Comparison of ENCODE assay signal across 8 cellular contexts in the genomic region with DNA sequence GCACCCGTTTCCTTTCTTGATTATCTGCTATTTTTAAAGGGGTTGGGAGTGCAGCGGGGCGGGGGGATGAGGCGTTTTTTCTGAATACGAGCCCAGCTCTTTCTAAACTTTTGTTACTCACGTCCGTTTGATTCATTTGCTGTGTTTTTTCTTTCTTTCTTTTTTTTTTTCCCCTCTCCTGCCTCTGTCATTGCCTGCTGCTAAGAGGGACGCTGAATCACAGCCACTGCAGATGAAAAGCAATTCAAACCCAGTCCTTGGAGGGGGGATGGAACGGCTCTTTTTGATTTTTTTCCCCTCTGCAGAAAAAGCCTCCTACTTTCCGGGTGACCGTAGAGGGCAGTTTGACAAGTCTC. TPM values are rescaled to one million over a fixed set of nuclear protein-coding genes. Genes with fewer than 3 reads are reported as not detected.
DNase-seq lines count a peak whose midpoint lies in the region; ATAC-seq and TF ChIP-seq lines count a peak whose summit lies in the region.

No MANE protein-coding gene starts in this region.

- peak overlapping the region; percentile 69 for H3K4me3 ChIP-seq in WI38 (ENCODE audit: low read depth, low read length)

- H3K79me1 ChIP-seq in H9 (ENCODE audit: insufficient read depth, low read depth, low read length, poor library complexity, severe bottlenecking) = no peaks in the 10 kb centered on the region

- H3K36me3 Mint-ChIP-seq in H9 (ENCODE audit: insufficient read depth in 1 of 3, low read depth in 3 of 3) (peaks cover 3 to 11% (median 8%) of the 10 kb centered on the region in 3 experiments; a peak in 5 of 7 replicates), osteocyte (ENCODE audit: unreplicated experiment) (peaks cover 8% of the 10 kb centered on the region)

- no peak overlapping the region for H2BK15ac ChIP-seq in H9 (ENCODE audit: low read depth, low read length)

- H2AK5ac ChIP-seq in H9 (ENCODE audit: insufficient read length, low read length) = no peak overlapping the region

- peak; percentile 47 for DNase-seq in Ammon's horn (ENCODE audit: low spot score)
- DNase-seq in H9 = no peak
- DNase-seq in fibroblast of the conjunctiva (ENCODE audit: low read depth) = peak; percentile 59
- no peak for DNase-seq in osteocyte (ENCODE audit: extremely low spot score, unreplicated experiment)
- DNase-seq in AML-193 (lab: John Stamatoyannopoulos, UW) = no peak

- H3K27me3 Mint-ChIP-seq in H9 (ENCODE audit: low read depth) (no peaks in the 10 kb centered on the region), osteocyte (ENCODE audit: unreplicated experiment) (no peaks in the 10 kb centered on the region)

- peaks cover 17% of the 10 kb centered on the region for H3K23me2 ChIP-seq in H9 (ENCODE audit: insufficient read length, low read depth, low read length, poor library complexity, severe bottlenecking)

- WGBS in H9 (ENCODE audit: extremely low coverage, insufficient read length, low lambda C conversion rate) = no CpG with 5 or more reads among the region's 11 CpGs

- no peak overlapping the region for H2BK12ac ChIP-seq in H9 (ENCODE audit: insufficient read length, low read depth, low read length)

- H2AFZ ChIP-seq in H9 (ENCODE audit: low read length) = peak overlapping the region; percentile 57

- H2BK5ac ChIP-seq in H9 (ENCODE audit: insufficient read length, low read length) = no peak overlapping the region

- H3K9ac ChIP-seq in H9 (ENCODE audit: extremely low read depth, insufficient read length, low read length) = peak overlapping the region; percentile 67

- peak overlapping the region; percentile 47; the same call in 1 of the 2 replicates for H3K14ac ChIP-seq in H9 (ENCODE audit: insufficient read depth, low read length)

- no peak overlapping the region for H3K23ac ChIP-seq in H9 (ENCODE audit: insufficient read length, low read depth, low read length)

- no peak overlapping the region for H3T11ph ChIP-seq in H9 (ENCODE audit: low read length)

- no peak overlapping the region for H4K5ac ChIP-seq in H9 (ENCODE audit: insufficient read length, low read depth, low read length)

- peak overlapping the region; percentile 62 for H3K18ac ChIP-seq in H9 (ENCODE audit: insufficient read length, low read depth, low read length)

- H3K27ac ChIP-seq in H9 (ENCODE audit: insufficient read length, low read depth, low read length) = no peak overlapping the region

- no peak overlapping the region for H2BK120ac ChIP-seq in H9 (ENCODE audit: low read depth, low read length, poor library complexity, severe bottlenecking)

- peak overlapping the region; percentile 85 for H3K4me2 ChIP-seq in H9 (ENCODE audit: insufficient read depth, insufficient read length, low read length)

- H3K4me1 ChIP-seq in H9 (ENCODE audit: insufficient read depth, low read length) = no peaks in the 10 kb centered on the region

- H3K79me2 ChIP-seq in H9 (ENCODE audit: insufficient read depth, low read length) = peaks cover 12% of the 10 kb centered on the region

- H3K4me1 Mint-ChIP-seq in H9 (peaks cover 24 to 27% of the 10 kb centered on the region in 2 experiments), osteocyte (ENCODE audit: unreplicated experiment) (peaks cover 33% of the 10 kb centered on the region)

- H3K4ac ChIP-seq in H9 (ENCODE audit: low read depth, low read length) = no peak overlapping the region; the same call in 1 of the 2 replicates

- H3K9me3 ChIP-seq in H9 (ENCODE audit: control insufficient read depth, low read depth, low read length) = no peaks in the 10 kb centered on the region

- no peak overlapping the region for H4K8ac ChIP-seq in H9 (replicated peaks; ENCODE audit: insufficient read length, low read depth, low read length)

- H4K91ac ChIP-seq in H9 (ENCODE audit: insufficient read length, low read depth, low read length) = no peak overlapping the region

- H3K27ac Mint-ChIP-seq in H9 = peak overlapping the region; percentile 90 to 96 (median 91)
- H3K27ac Mint-ChIP-seq in osteocyte (ENCODE audit: unreplicated experiment) = peak overlapping the region; percentile 86

- H3K27me3 ChIP-seq in H9 (ENCODE audit: insufficient read depth, low read length) = no peaks in the 10 kb centered on the region

- no peak overlapping the region for H2BK20ac ChIP-seq in H9 (ENCODE audit: low read depth, low read length, poor library complexity, severe bottlenecking)

- ATAC-seq in GM18909 (IDR thresholded peaks at IDR 0.05; ENCODE audit: poor library complexity, unreplicated experiment) (no peak), GM21528 (IDR thresholded peaks at IDR 0.05; ENCODE audit: low FRiP score, unreplicated experiment) (no peak)

- H4K20me1 ChIP-seq in H9 (ENCODE audit: control insufficient read depth, insufficient read depth, insufficient read length) = no peaks in the 10 kb centered on the region

- peak overlapping the region; percentile 78 to 87 for H3K4me3 Mint-ChIP-seq in H9
- H3K4me3 Mint-ChIP-seq in osteocyte (ENCODE audit: unreplicated experiment) = peak overlapping the region; percentile 78

- H3K9me3 Mint-ChIP-seq in H9 (no peaks in the 10 kb centered on the region; a peak in 1 of 5 replicates), osteocyte (ENCODE audit: unreplicated experiment) (no peaks in the 10 kb centered on the region)

- H3K56ac ChIP-seq in H9 (ENCODE audit: insufficient read length, low read depth, low read length) = no peak overlapping the region

- no peak for TF ChIP-seq CTCF in H9 (conservative IDR thresholded peaks at IDR 0.05)
- TF ChIP-seq CTCF in WI38 (IDR thresholded peaks at IDR 0.05; ENCODE audit: low read depth, low read length) = no peak
- no peak for TF ChIP-seq CTCF in osteocyte (IDR thresholded peaks at IDR 0.05)

RNA-seq across cellular contexts. Expression of gene RASSF8, which starts 0.6 kb away (rescaled TPM):
- total RNA-seq in H9 (2021) (38.8 and 40.6 TPM in 2 replicates), osteocyte (69.0 and 74.3 TPM in 2 replicates)

Comparison
In these comparisons a context has a peak if more than half of its experiments do, and no peak if none do; other contexts are left out.
1. DNase-seq: peak in Ammon's horn (single experiment) and fibroblast of the conjunctiva (single experiment); none in H9 (single experiment), osteocyte (single experiment) and AML-193 (0 of 2).